In the genomic region with DNA sequence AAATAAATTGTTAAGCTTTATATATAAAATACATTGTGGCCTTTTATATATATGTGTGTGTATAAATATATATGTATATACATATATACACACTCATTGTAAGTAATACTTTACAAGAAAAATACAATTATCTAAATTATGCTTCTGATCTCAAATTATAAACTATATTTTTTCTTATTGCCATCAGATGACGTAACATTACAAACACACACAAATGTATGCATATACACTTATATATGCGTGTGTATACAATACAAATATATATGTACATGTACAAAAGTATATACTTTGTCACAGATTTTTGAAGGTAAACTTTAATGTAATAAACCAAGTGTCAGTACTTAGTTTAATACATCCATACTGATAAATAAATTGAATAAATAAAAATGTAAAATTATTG, we compare ENCODE assay signal across 32 cellular contexts.
"Had no signal": no experiment of that assay in that cellular context is flagged by ENCODE, and none has a peak within 500 bp of the region (broad histone marks: within the 10 kb centered on the region; RNA-seq: fewer than 3 reads in every experiment).

No MANE protein-coding gene starts in this region.

- DNase-seq: activated B cell treated with CpG ODN at 0.5 μM for 24 hours; activated CD4-positive, alpha-beta memory T cell treated with anti-CD3 and anti-CD28 coated beads for 36 hours; activated CD4-positive, alpha-beta T cell treated with anti-CD3 and anti-CD28 coated beads for 4 hours; activated CD4-positive, alpha-beta T cell treated with anti-CD3 and anti-CD28 coated beads, Interleukin-2, amount 10 ng/mL, durations not matched to agents 24 days and 14 days; activated CD4-positive, alpha-beta T cell treated with anti-CD3 and anti-CD28 coated beads, Interleukin-2, amount 50 U/mL, for 1 hour; activated CD4-positive, alpha-beta T cell treated with anti-CD3 and anti-CD28 coated beads, Interleukin-2, amount 50 U/mL, for 4 hours; activated CD4-positive, CD25-positive, alpha-beta regulatory T cell treated with anti-CD3 and anti-CD28 coated beads, Interleukin-2, amount 50 U/mL, for 72 hours; activated CD8-positive, alpha-beta memory T cell treated with anti-CD3 and anti-CD28 coated beads, Interleukin-2, amount 50 U/mL, for 4 hours; activated CD8-positive, alpha-beta T cell treated with anti-CD3 and anti-CD28 coated beads for 36 hours; activated effector memory CD4-positive, alpha-beta T cell treated with anti-CD3 and anti-CD28 coated beads, Interleukin-2, amount 50 U/mL, for 16 hours; activated gamma-delta T cell treated with Interleukin-2 at 50 U/mL for 16 hours; activated naive CD4-positive, alpha-beta T cell; activated naive CD4-positive, alpha-beta T cell treated with anti-CD3 and anti-CD28 coated beads for 36 hours; activated naive CD4-positive, alpha-beta T cell treated with anti-CD3 and anti-CD28 coated beads, Interleukin-2, amount 50 U/mL, for 16 hours; activated naive CD8-positive, alpha-beta T cell treated with anti-CD3 and anti-CD28 coated beads for 36 hours; activated T-cell treated with anti-CD3 and anti-CD28 coated beads for 4 hours; activated T-cell treated with anti-CD3 and anti-CD28 coated beads, Interleukin-2, amount 50 U/mL, for 1 hour; activated T-cell treated with anti-CD3 and anti-CD28 coated beads, Interleukin-2, amount 50 U/mL, for 4 hours; activated T-cell treated with anti-CD3 and anti-CD28 coated beads, Interleukin-2, amount 50 U/mL, for 72 hours; adrenal gland; amniotic stem cell; aorta; body of pancreas; brain microvascular endothelial cell; central memory CD4-positive, alpha-beta T cell; T-helper 1 cell; T-helper 2 cell; T-helper 9 cell had no signal

- H3K9me3 ChIP-seq: adrenal gland, body of pancreas had no signal

- H3K27ac ChIP-seq: adrenal gland, body of pancreas, brain microvascular endothelial cell, breast epithelium, VCaP had no signal

- H3K27me3 ChIP-seq: adrenal gland, body of pancreas, brain microvascular endothelial cell, breast epithelium had no signal

- ATAC-seq: activated T-cell treated with anti-CD3 and anti-CD28 coated beads, Interleukin-2, amount 50 U/mL, for 4 hours; activated T-cell treated with anti-CD3 and anti-CD28 coated beads, Interleukin-2, amount 50 U/mL, for 72 hours; body of pancreas had no signal

- H3K4me1 ChIP-seq: adrenal gland, body of pancreas, breast epithelium had no signal

- FAIRE-seq: astrocyte, TTC549 had no signal

- H3K4me3 ChIP-seq: adrenal gland, body of pancreas, breast epithelium had no signal

- H3K36me3 ChIP-seq: adrenal gland, brain microvascular endothelial cell, breast epithelium had no signal
